Comparison of ENCODE assay signal across 12 cellular contexts in genomic region chr11:64857485-64857884, GRCh38. TPM values are rescaled to one million over a fixed set of nuclear protein-coding genes. Genes with fewer than 3 reads are reported as not detected.
DNase-seq lines count a peak whose midpoint lies in the region; ATAC-seq and TF ChIP-seq lines count a peak whose summit lies in the region.
"Had no signal": no experiment of that assay in that cellular context is flagged by ENCODE, and none has a peak within 500 bp of the region (broad histone marks: within the 10 kb centered on the region; RNA-seq: fewer than 3 reads in every experiment).

No MANE protein-coding gene starts in this region.

- H3K36me3 ChIP-seq in right atrium auricular region = peaks cover 37% of the 10 kb centered on the region

- peak overlapping the region; percentile 72 to 87 for H3K27ac ChIP-seq in right atrium auricular region
- H3K27ac ChIP-seq: testis, VCaP had no signal

- TF ChIP-seq CTCF in right atrium auricular region (IDR thresholded peaks at IDR 0.05) = no peak

- no peaks in the 10 kb centered on the region for H3K9me3 ChIP-seq in right atrium auricular region
- H3K9me3 ChIP-seq: testis had no signal

- peaks cover 7 to 96% of the 10 kb centered on the region in 2 donors for H3K4me1 ChIP-seq in right atrium auricular region

- H3K27me3 ChIP-seq in right atrium auricular region = no peaks in the 10 kb centered on the region
- H3K27me3 ChIP-seq: testis had no signal

- CTCF ChIA-PET in HEK293T (lab: Yijun Ruan, JAX) = no interaction called here

- DNase-seq in right atrium auricular region (ENCODE audit: low spot score) (no peak), Right ventricle myocardium superior (no peak), naive B cell (no peak), HEK293T (ENCODE audit: extremely low spot score) (no peak), head of caudate nucleus (no peak), NCI-H1694 treated with DMSO at 0.1 percent for 48 hours (lab: John Stamatoyannopoulos, UW) (no peak)
- no peak for DNase-seq in activated naive CD4-positive, alpha-beta T cell treated with anti-CD3 and anti-CD28 coated beads, Interleukin-2, amount 50 U/mL, for 72 hours (ENCODE audit: low spot score in 2 of 2)
- no peak for DNase-seq in effector CD4-positive, alpha-beta T cell
- DNase-seq: NCI-H187 treated with DMSO at 0.1 percent for 48 hours; stimulated activated CD4-positive, alpha-beta T cell treated with anti-CD3 and anti-CD28 coated beads, Interleukin-1b, Interleukin-23, amount 100 ng/mL, for 48 hours; testis had no signal

- H3K4me3 Mint-ChIP-seq in naive B cell = peak overlapping the region in 6 of 8 donors; percentile 0 to 69 (median 38)

- ATAC-seq in Right ventricle myocardium superior (ENCODE audit: poor library complexity) (no peak), naive B cell (ENCODE audit: low read depth in 2 of 2) (no peak)
- no peak for ATAC-seq in activated naive CD4-positive, alpha-beta T cell treated with anti-CD3 and anti-CD28 coated beads, Interleukin-2, amount 50 U/mL, for 72 hours

- POLR2A ChIA-PET in HEK293T (lab: Yijun Ruan, JAX) = no interaction called here

- peaks cover 44 to 47% of the 10 kb centered on the region in 2 donors for H3K36me3 Mint-ChIP-seq in activated naive CD4-positive, alpha-beta T cell treated with anti-CD3 and anti-CD28 coated beads, Interleukin-2, amount 50 U/mL, for 72 hours
- peaks cover 8 to 15% of the 10 kb centered on the region in 2 donors for H3K36me3 Mint-ChIP-seq in naive B cell

- no peaks in the 10 kb centered on the region for H3K27me3 Mint-ChIP-seq in naive B cell

- peaks cover 61 to 92% (median 77%) of the 10 kb centered on the region in 3 donors for H3K4me1 Mint-ChIP-seq in naive B cell

- H3K4me3 ChIP-seq in right atrium auricular region = no peak overlapping the region
- H3K4me3 ChIP-seq: testis had no signal

- no peaks in the 10 kb centered on the region for H3K9me3 Mint-ChIP-seq in activated naive CD4-positive, alpha-beta T cell treated with anti-CD3 and anti-CD28 coated beads, Interleukin-2, amount 50 U/mL, for 72 hours
- no peaks in the 10 kb centered on the region for H3K9me3 Mint-ChIP-seq in naive B cell

- peak overlapping the region; percentile 36 to 80 for H3K27ac Mint-ChIP-seq in activated naive CD4-positive, alpha-beta T cell treated with anti-CD3 and anti-CD28 coated beads, Interleukin-2, amount 50 U/mL, for 72 hours
- H3K27ac Mint-ChIP-seq in naive B cell = peak overlapping the region in 3 of 6 donors; percentile 90 to 97 (median 94)

- intact Hi-C loops in Right ventricle myocardium superior (cut with DNase I) = no loop called here
- intact Hi-C loops in head of caudate nucleus (cut with DNase I) = no loop called here

TF ChIP-seq in HEK293T, 16 proteins besides CTCF, POLR2A, EP300 and RAD21:
- TF ChIP-seq ARNT (IDR thresholded peaks at IDR 0.05) = no peak
- TF ChIP-seq FOXA1 (IDR thresholded peaks at IDR 0.05) = no peak
- TF ChIP-seq FOXM1 (IDR thresholded peaks at IDR 0.05; ENCODE audit: borderline replicate concordance) = no peak
- TF ChIP-seq SUZ12 (IDR thresholded peaks at IDR 0.05) = no peak
- no peak for TF ChIP-seq FOXK2 (IDR thresholded peaks at IDR 0.05)
- no peak for TF ChIP-seq SP1 (IDR thresholded peaks at IDR 0.05)
- no peak for TF ChIP-seq TARDBP (IDR thresholded peaks at IDR 0.05)

RNA-seq across cellular contexts. Expression of gene CDC42BPG, which starts 13.0 kb away (rescaled TPM):
- total RNA-seq in right atrium auricular region (1 to 10 TPM in 1 of 2 donors, under 1 TPM in 1; 0.33 to 1.0 TPM), Right ventricle myocardium superior (0.35 TPM)
- total RNA-seq in activated naive CD4-positive, alpha-beta T cell treated with anti-CD3 and anti-CD28 coated beads, Interleukin-2, amount 50 U/mL, for 72 hours = under 1 TPM; 0.61 to 0.76 TPM
- under 1 TPM in 4 of 6 donors, not detected in 2; 0.17 to 0.57 (median 0.33) TPM for polyA plus RNA-seq in naive B cell (ENCODE audit: low read depth in 6 of 6)

RNA-seq across cellular contexts. Expression of gene EHD1, which starts 20.9 kb away (rescaled TPM):
- total RNA-seq in right atrium auricular region = 10 to 100 TPM; 29.5 to 34.1 TPM
- total RNA-seq in Right ventricle myocardium superior = 47.4 TPM
- 100 to 1,000 TPM in 1 of 2 donors, 10 to 100 TPM in 1; 93.1 to 123 TPM for total RNA-seq in activated naive CD4-positive, alpha-beta T cell treated with anti-CD3 and anti-CD28 coated beads, Interleukin-2, amount 50 U/mL, for 72 hours
- polyA plus RNA-seq in naive B cell (ENCODE audit: low read depth in 6 of 6) = 100 to 1,000 TPM in 2 of 6 donors, 10 to 100 TPM in 4; 65.3 to 119 (median 90.7) TPM

RNA-seq across cellular contexts. Expression of gene MEN1, which starts 47.1 kb away (rescaled TPM):
- total RNA-seq in right atrium auricular region (1 to 10 TPM; 7.2 to 9.8 TPM), Right ventricle myocardium superior (8.6 TPM)
- 10 to 100 TPM in 1 of 2 donors, 1 to 10 TPM in 1; 9.7 to 35.1 TPM for total RNA-seq in activated naive CD4-positive, alpha-beta T cell treated with anti-CD3 and anti-CD28 coated beads, Interleukin-2, amount 50 U/mL, for 72 hours
- 10 to 100 TPM; 12.3 to 49.5 (median 27.4) TPM for polyA plus RNA-seq in naive B cell (ENCODE audit: low read depth in 6 of 6)

RNA-seq across cellular contexts. Expression of gene MAP4K2, which starts 54.5 kb away (rescaled TPM):
- total RNA-seq in right atrium auricular region (10 to 100 TPM; 19.4 to 20.4 TPM), Right ventricle myocardium superior (7.7 TPM)
- total RNA-seq in activated naive CD4-positive, alpha-beta T cell treated with anti-CD3 and anti-CD28 coated beads, Interleukin-2, amount 50 U/mL, for 72 hours = 10 to 100 TPM; 67.7 to 83.2 TPM
- polyA plus RNA-seq in naive B cell (ENCODE audit: low read depth in 6 of 6) = 10 to 100 TPM; 29.8 to 65.0 (median 39.7) TPM

RNA-seq across cellular contexts. Expression of gene ATG2A, which starts 59.5 kb away (rescaled TPM):
- total RNA-seq in right atrium auricular region (10 to 100 TPM; 16.0 to 24.1 TPM), Right ventricle myocardium superior (11.5 TPM)
- 10 to 100 TPM; 21.2 to 26.8 TPM for total RNA-seq in activated naive CD4-positive, alpha-beta T cell treated with anti-CD3 and anti-CD28 coated beads, Interleukin-2, amount 50 U/mL, for 72 hours
- polyA plus RNA-seq in naive B cell (ENCODE audit: low read depth in 6 of 6) = 1 to 10 TPM in 5 of 6 donors, not detected in 1; 2.8 to 5.0 (median 3.4) TPM
